In the genomic region with DNA sequence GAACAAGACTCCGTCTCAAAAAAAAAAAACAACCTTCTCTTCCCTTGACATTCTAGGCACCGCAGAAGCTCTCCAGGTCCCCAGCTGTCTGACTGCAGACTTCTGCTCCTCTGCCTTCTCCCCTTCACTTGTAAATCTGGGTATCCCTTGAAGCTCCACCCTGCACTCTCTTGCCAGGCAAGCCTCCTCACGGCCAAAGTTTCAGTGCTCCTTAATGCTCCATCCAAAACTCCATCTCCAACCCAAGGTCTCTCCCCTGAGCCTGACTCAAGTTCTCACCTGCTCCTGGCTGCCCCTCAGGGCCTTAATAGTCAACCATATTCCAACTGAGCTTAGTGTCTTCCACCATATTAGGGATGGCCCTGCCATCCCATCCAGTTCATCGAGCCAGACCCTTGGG, we compare ENCODE assay signal across 22 cellular contexts. TPM values are rescaled to one million over a fixed set of nuclear protein-coding genes. Genes with fewer than 3 reads are reported as not detected.
DNase-seq lines count a peak whose midpoint lies in the region; ATAC-seq, FAIRE-seq and TF ChIP-seq lines count a peak whose summit lies in the region.
"Had no signal": no experiment of that assay in that cellular context is flagged by ENCODE, and none has a peak within 500 bp of the region (broad histone marks: within the 10 kb centered on the region; RNA-seq: fewer than 3 reads in every experiment).

No MANE protein-coding gene starts in this region.

- no peak overlapping the region for H3K4me2 ChIP-seq in H1 (ENCODE audit: insufficient read depth in 1 of 2, low read depth in 2 of 2, low read length in 2 of 2)

- in situ Hi-C loops in HAP-1 (cut with MboI; ENCODE audit: low sequenced_read_pairs) = no loop called here

- H4K91ac ChIP-seq in H1 (replicated peaks; ENCODE audit: insufficient read length, low read length) = no peak overlapping the region

- H2BK120ac ChIP-seq in H1 (replicated peaks; ENCODE audit: low read depth, low read length) = no peak overlapping the region

- no peak overlapping the region for H4K5ac ChIP-seq in H1 (ENCODE audit: insufficient read length, low read depth, low read length)

- H3K9ac ChIP-seq in H1 (replicated peaks in 1 of 4; ENCODE audit: extremely low read depth in 1 of 4, low read depth in 3 of 4, low read length in 3 of 4) = no peak overlapping the region

- POLR2A ChIA-PET in H1 (lab: Charles Lee; ENCODE audit: partially characterized antibody) = interaction anchor here (1.3 kb wide), 1 partner anchor 29 kb away, joined by 3 read pairs; a partner anchor contains a TSS

- H4K8ac ChIP-seq in H1 (ENCODE audit: extremely low read depth, insufficient read depth, low read length) = no peak overlapping the region

- H3K27me3 ChIP-seq in H1 (replicated peaks in 1 of 4; ENCODE audit: control insufficient read depth in 3 of 4, extremely low read depth in 1 of 4, insufficient read depth in 3 of 4, low read length in 3 of 4) (no peaks in the 10 kb centered on the region; a peak in 2 of 7 replicates), HAP-1 (ENCODE audit: low read depth) (no peaks in the 10 kb centered on the region)
- H3K27me3 ChIP-seq: gastrocnemius medialis, Peyer's patch had no signal

- 0 out of 2 replicates have a peak overlapping the region, but pooled peaks have one; percentile 65 for H2AK5ac ChIP-seq in H1 (ENCODE audit: low read depth, low read length)

- TF ChIP-seq RAD21 in H1 (IDR thresholded peaks at IDR 0.05 in 1 of 2, conservative IDR thresholded peaks at IDR 0.05 in 1 of 2; ENCODE audit: low read depth in 2 of 2, low read length in 2 of 2) = no peak

- peak overlapping the region; percentile 81; the same call in 1 of the 2 replicates for H2BK15ac ChIP-seq in H1 (ENCODE audit: low read length)

- H2BK20ac ChIP-seq in H1 (ENCODE audit: low read length) = no peak overlapping the region

- no peak overlapping the region for H3K56ac ChIP-seq in H1 (replicated peaks; ENCODE audit: insufficient read length, low read depth, low read length)

- H3K18ac ChIP-seq in H1 (ENCODE audit: extremely low read depth, low read length) = no peak overlapping the region

- H4K20me1 ChIP-seq in H1 (replicated peaks in 1 of 2; ENCODE audit: control insufficient read depth in 1 of 2, insufficient read depth in 2 of 2, low read length in 2 of 2) = no peaks in the 10 kb centered on the region

- TF ChIP-seq POLR2A in Raji (IDR thresholded peaks at IDR 0.05; ENCODE audit: insufficient read depth, low read depth, low read length) (peak; percentile 43), H1 (IDR thresholded peaks at IDR 0.05; ENCODE audit: control extremely low read depth in 1 of 2, low read depth in 2 of 2, low read length in 2 of 2) (no peak)

- no peak for FAIRE-seq in H1 (lab: Jason Lieb, UNC)
- FAIRE-seq: GM12892 had no signal

- no peak overlapping the region for H3K27ac ChIP-seq in H1 (ENCODE audit: low read depth, low read length)
- H3K27ac ChIP-seq: gastrocnemius medialis, WERI-Rb-1 had no signal

- H3K4me3 Mint-ChIP-seq in activated T-cell treated with anti-CD3 and anti-CD28 coated beads, Interleukin-2, amount 50 U/mL, for 72 hours = peak overlapping the region; percentile 99
- peak overlapping the region; percentile 92 for H3K4me3 Mint-ChIP-seq in stimulated activated effector memory CD8-positive, alpha-beta T cell treated with anti-CD3 and anti-CD28 coated beads, Interleukin-12 subunit alpha, Interleukin-12 subunit beta, amount 100 ng/mL, for 72 hours

- no peak overlapping the region for H3K14ac ChIP-seq in H1 (ENCODE audit: insufficient read length)

- 87% methylated on average over 4 of the region's 4 CpGs; no CpG with 5 or more reads in 1 of the 2 experiments for WGBS in H1 (ENCODE audit: extremely low coverage in 1 of 2, insufficient coverage in 1 of 2, insufficient read length in 1 of 2, insufficient replicate concordance in 2 of 2, low coverage in 1 of 2, low lambda C conversion rate in 2 of 2, missing lambda C conversion rate in 1 of 2), 2 experiments

- H3K27ac Mint-ChIP-seq in activated T-cell treated with anti-CD3 and anti-CD28 coated beads, Interleukin-2, amount 50 U/mL, for 72 hours = peak overlapping the region; percentile 80
- peak overlapping the region; percentile 96 for H3K27ac Mint-ChIP-seq in stimulated activated effector memory CD8-positive, alpha-beta T cell treated with anti-CD3 and anti-CD28 coated beads, Interleukin-12 subunit alpha, Interleukin-12 subunit beta, amount 100 ng/mL, for 72 hours
- H3K27ac Mint-ChIP-seq: naive B cell had no signal

- H3K4me1 ChIP-seq in H1 (replicated peaks in 1 of 4; ENCODE audit: control insufficient read depth in 3 of 4, insufficient read depth in 4 of 4, low read length in 3 of 4) = peaks cover 0 to 17% (median 10%) of the 10 kb centered on the region in 4 experiments; a peak in 6 of 7 replicates
- peaks cover 4% of the 10 kb centered on the region; the same call in 1 of the 2 replicates for H3K4me1 ChIP-seq in HAP-1

- peaks cover 11 to 18% of the 10 kb centered on the region in 2 donors for H3K36me3 Mint-ChIP-seq in activated T-cell treated with anti-CD3 and anti-CD28 coated beads, Interleukin-2, amount 50 U/mL, for 72 hours (ENCODE audit: insufficient read depth in 2 of 2)
- peaks cover 90% of the 10 kb centered on the region for H3K36me3 Mint-ChIP-seq in stimulated activated effector memory CD8-positive, alpha-beta T cell treated with anti-CD3 and anti-CD28 coated beads, Interleukin-12 subunit alpha, Interleukin-12 subunit beta, amount 100 ng/mL, for 72 hours
- H3K36me3 Mint-ChIP-seq: naive B cell had no signal

- no peak overlapping the region for H3K4me3 ChIP-seq in H1 (ENCODE audit: extremely low read depth in 1 of 4, insufficient read depth in 2 of 4, low read depth in 3 of 4, low read length in 4 of 4)
- no peak overlapping the region for H3K4me3 ChIP-seq in HAP-1
- H3K4me3 ChIP-seq: gastrocnemius medialis had no signal

- H3K27me3 Mint-ChIP-seq in activated T-cell treated with anti-CD3 and anti-CD28 coated beads, Interleukin-2, amount 50 U/mL, for 72 hours (ENCODE audit: low read depth) = no peaks in the 10 kb centered on the region
- H3K27me3 Mint-ChIP-seq: naive B cell had no signal

- peaks cover 22% of the 10 kb centered on the region for H3K23me2 ChIP-seq in H1 (ENCODE audit: low read depth, low read length)

- H3K79me1 ChIP-seq in H1 (ENCODE audit: low read depth, low read length) = no peaks in the 10 kb centered on the region

- CTCF ChIA-PET in H1 (lab: Charles Lee; ENCODE audit: partially characterized antibody) = interaction anchor here (0.6 to 1.3 kb wide), 7 partner anchors 17 to 212 kb away, joined by 3 to 5 read pairs (median 4); a partner anchor contains a TSS

- no peak overlapping the region for H2AFZ ChIP-seq in H1 (ENCODE audit: low read length)

- H3K36me3 ChIP-seq in H1 (ENCODE audit: control insufficient read depth in 2 of 4, insufficient read depth in 4 of 4, low read length in 3 of 4) (no peaks in the 10 kb centered on the region), HAP-1 (replicated peaks) (no peaks in the 10 kb centered on the region)
- H3K36me3 ChIP-seq: gastrocnemius medialis, Peyer's patch, WERI-Rb-1 had no signal

- 0 out of 2 replicates have a peak overlapping the region, but pooled peaks have one; percentile 60 for H2BK12ac ChIP-seq in H1 (ENCODE audit: low read depth, low read length)

- H2BK5ac ChIP-seq in H1 (ENCODE audit: low read depth, low read length) = no peak overlapping the region

- no peaks in the 10 kb centered on the region for H3K79me2 ChIP-seq in H1 (ENCODE audit: control insufficient read depth in 1 of 2, insufficient read depth in 2 of 2, low read length in 2 of 2)

- H3K9me3 ChIP-seq in H1 (ENCODE audit: insufficient read depth in 2 of 2, low read depth in 1 of 2, low read length in 1 of 2) (no peaks in the 10 kb centered on the region), HAP-1 (no peaks in the 10 kb centered on the region)
- H3K9me3 ChIP-seq: gastrocnemius medialis, Peyer's patch had no signal

- no peak for TF ChIP-seq CTCF in H1 (IDR thresholded peaks at IDR 0.05; ENCODE audit: control extremely low read depth in 1 of 3, insufficient read depth in 1 of 3, low read depth in 1 of 3, low read length in 3 of 3)

- ATAC-seq in activated T-cell treated with anti-CD3 and anti-CD28 coated beads, Interleukin-2, amount 50 U/mL, for 72 hours (replicated peaks in 1 of 2) = no peak
- no peak for ATAC-seq in stimulated activated effector memory CD8-positive, alpha-beta T cell treated with anti-CD3 and anti-CD28 coated beads, Interleukin-12 subunit alpha, Interleukin-12 subunit beta, amount 100 ng/mL, for 72 hours
- no peak for ATAC-seq in HG02763 (IDR thresholded peaks at IDR 0.05; ENCODE audit: unreplicated experiment)
- ATAC-seq: gastrocnemius medialis, SK-N-SH treated with all-trans-retinoic acid at 6 μM for 48 hours had no signal

- H3K9me3 Mint-ChIP-seq in activated T-cell treated with anti-CD3 and anti-CD28 coated beads, Interleukin-2, amount 50 U/mL, for 72 hours = no peaks in the 10 kb centered on the region
- H3K9me3 Mint-ChIP-seq in stimulated activated effector memory CD8-positive, alpha-beta T cell treated with anti-CD3 and anti-CD28 coated beads, Interleukin-12 subunit alpha, Interleukin-12 subunit beta, amount 100 ng/mL, for 72 hours = no peaks in the 10 kb centered on the region
- H3K9me3 Mint-ChIP-seq: naive B cell had no signal

- no peak for TF ChIP-seq EP300 in H1 (IDR thresholded peaks at IDR 0.05; ENCODE audit: borderline replicate concordance in 1 of 2, low read depth in 2 of 2, low read length in 2 of 2)

- H3K4me1 Mint-ChIP-seq in activated T-cell treated with anti-CD3 and anti-CD28 coated beads, Interleukin-2, amount 50 U/mL, for 72 hours (ENCODE audit: low read depth) = peaks cover 80% of the 10 kb centered on the region
- peaks cover 68% of the 10 kb centered on the region for H3K4me1 Mint-ChIP-seq in stimulated activated effector memory CD8-positive, alpha-beta T cell treated with anti-CD3 and anti-CD28 coated beads, Interleukin-12 subunit alpha, Interleukin-12 subunit beta, amount 100 ng/mL, for 72 hours

- no peak overlapping the region for H3K23ac ChIP-seq in H1 (ENCODE audit: insufficient read length)

- no peak overlapping the region for H3K4ac ChIP-seq in H1 (replicated peaks; ENCODE audit: insufficient read length, low read depth, low read length)

- no peak for DNase-seq in activated T-cell treated with anti-CD3 and anti-CD28 coated beads, Interleukin-2, amount 50 U/mL, for 72 hours
- DNase-seq in activated T-cell treated with anti-CD3 and anti-CD28 coated beads, Interleukin-2, amount 50 U/mL, for 1 hour = no peak
- DNase-seq in H1 (ENCODE audit: low read depth in 1 of 2, low spot score in 2 of 2) = no peak
- DNase-seq in stimulated activated effector memory CD8-positive, alpha-beta T cell treated with anti-CD3 and anti-CD28 coated beads, Interleukin-12 subunit alpha, Interleukin-12 subunit beta, amount 100 ng/mL, for 72 hours (ENCODE audit: low spot score in 2 of 2) = no peak
- DNase-seq in stimulated activated CD4-positive, alpha-beta T cell treated with anti-CD3 and anti-CD28 coated beads, Interleukin-2, amount 100 ng/mL, for 24 hours = no peak
- DNase-seq in HAP-1 (ENCODE audit: low spot score in 2 of 2) = no peak
- DNase-seq: anterior cingulate cortex, Calu3, gastrocnemius medialis, GDM1, KBM-7, naive B cell, NCI-H1105 treated with DMSO at 0.1 percent for 48 hours, NCI-H2171, NCI-H82, Peyer's patch, WERI-Rb-1 had no signal

RNA-seq across cellular contexts. Expression of a gene that starts 1.4 kb away (rescaled TPM):
- total RNA-seq in activated T-cell treated with anti-CD3 and anti-CD28 coated beads, Interleukin-2, amount 50 U/mL, for 72 hours = 10 to 100 TPM; 14.0 to 14.9 TPM
- 0.56 and 1.0 TPM in 2 replicates for total RNA-seq in H1 (2021; fragmentation: NEBNext Ultra II Directional; extraction: Animal tissue kit (Norgen Biotek cat#: 25700))
- 0.21 TPM in 1 of 2 replicates, not detected in the other for polyA plus RNA-seq in H1 (2011; rRNA removed)
- 0.26 TPM for polyA plus RNA-seq in H1 (2011; cell fraction: cytosol; rRNA removed)
- polyA plus RNA-seq in H1 (2011; cell fraction: nucleus; rRNA removed) = 1.2 TPM
- polyA plus RNA-seq in H1 (2012, experiment 1 of 2) = 1.4 to 2.7 TPM (median 1.7 TPM) in 4 replicates
- polyA plus RNA-seq in H1 (2012, experiment 2 of 2) = not detected
- 6.6 TPM for polyA plus RNA-seq in H1 (2013, experiment 1 of 2)
- 4.6 TPM for polyA plus RNA-seq in H1 (2013, experiment 2 of 2)
- polyA minus RNA-seq in H1 (2011; rRNA and poly(A)+ RNA removed) = not detected in 2 replicates
- not detected for polyA minus RNA-seq in H1 (2011; cell fraction: cytosol; rRNA and poly(A)+ RNA removed)
- polyA minus RNA-seq in H1 (2011; cell fraction: nucleus; rRNA and poly(A)+ RNA removed) = not detected
- total RNA-seq: gastrocnemius medialis, Peyer's patch had no signal

RNA-seq across cellular contexts. Expression of a gene that starts 2.2 kb away (rescaled TPM):
- 100 to 1,000 TPM; 190 to 261 TPM for total RNA-seq in activated T-cell treated with anti-CD3 and anti-CD28 coated beads, Interleukin-2, amount 50 U/mL, for 72 hours
- total RNA-seq in H1 (2021; fragmentation: NEBNext Ultra II Directional; extraction: Animal tissue kit (Norgen Biotek cat#: 25700)) = not detected in 2 replicates
- polyA plus RNA-seq in H1 (2011; rRNA removed) = not detected in 2 replicates
- not detected for polyA plus RNA-seq in H1 (2011; cell fraction: cytosol; rRNA removed)
- polyA plus RNA-seq in H1 (2011; cell fraction: nucleus; rRNA removed) = not detected
- not detected in 4 replicates for polyA plus RNA-seq in H1 (2012, experiment 1 of 2)
- polyA plus RNA-seq in H1 (2012, experiment 2 of 2) = not detected
- polyA plus RNA-seq in H1 (2013, experiment 1 of 2) = not detected
- not detected for polyA plus RNA-seq in H1 (2013, experiment 2 of 2)
- polyA minus RNA-seq in H1 (2011; rRNA and poly(A)+ RNA removed) = not detected in 2 replicates
- polyA minus RNA-seq in H1 (2011; cell fraction: cytosol; rRNA and poly(A)+ RNA removed) = not detected
- not detected for polyA minus RNA-seq in H1 (2011; cell fraction: nucleus; rRNA and poly(A)+ RNA removed)
- total RNA-seq: Calu3 had no signal

RNA-seq across cellular contexts. Expression of a gene that starts 4.0 kb away (rescaled TPM):
- total RNA-seq in activated T-cell treated with anti-CD3 and anti-CD28 coated beads, Interleukin-2, amount 50 U/mL, for 72 hours = 100 to 1,000 TPM; 156 to 160 TPM
- total RNA-seq in H1 (2021; fragmentation: NEBNext Ultra II Directional; extraction: Animal tissue kit (Norgen Biotek cat#: 25700)) = 40.0 and 42.1 TPM in 2 replicates
- polyA plus RNA-seq in H1 (2011; rRNA removed) = 66.5 and 94.6 TPM in 2 replicates
- polyA plus RNA-seq in H1 (2011; cell fraction: cytosol; rRNA removed) = 113 TPM
- polyA plus RNA-seq in H1 (2011; cell fraction: nucleus; rRNA removed) = 49.0 TPM
- polyA plus RNA-seq in H1 (2012, experiment 1 of 2) = 63.7 to 87.7 TPM (median 74.1 TPM) in 4 replicates
- 53.0 TPM for polyA plus RNA-seq in H1 (2012, experiment 2 of 2)
- 27.6 TPM for polyA plus RNA-seq in H1 (2013, experiment 1 of 2)
- polyA plus RNA-seq in H1 (2013, experiment 2 of 2) = 27.6 TPM
- polyA minus RNA-seq in H1 (2011; rRNA and poly(A)+ RNA removed) = 14.8 and 19.6 TPM in 2 replicates
- 23.3 TPM for polyA minus RNA-seq in H1 (2011; cell fraction: cytosol; rRNA and poly(A)+ RNA removed)
- 11.1 TPM for polyA minus RNA-seq in H1 (2011; cell fraction: nucleus; rRNA and poly(A)+ RNA removed)

RNA-seq across cellular contexts. Expression of a gene that starts 17.5 kb away (rescaled TPM):
- 1 to 10 TPM; 1.0 to 2.0 TPM for total RNA-seq in activated T-cell treated with anti-CD3 and anti-CD28 coated beads, Interleukin-2, amount 50 U/mL, for 72 hours
- total RNA-seq in H1 (2021; fragmentation: NEBNext Ultra II Directional; extraction: Animal tissue kit (Norgen Biotek cat#: 25700)) = not detected in 2 replicates
- polyA plus RNA-seq in H1 (2011; rRNA removed) = 0.13 TPM in 1 of 2 replicates, not detected in the other
- polyA plus RNA-seq in H1 (2011; cell fraction: cytosol; rRNA removed) = 0.17 TPM
- not detected for polyA plus RNA-seq in H1 (2011; cell fraction: nucleus; rRNA removed)
- polyA plus RNA-seq in H1 (2012, experiment 1 of 2) = 0.28 TPM in 1 of 4 replicates, not detected in the others
- not detected for polyA plus RNA-seq in H1 (2012, experiment 2 of 2)
- polyA plus RNA-seq in H1 (2013, experiment 1 of 2) = not detected
- polyA plus RNA-seq in H1 (2013, experiment 2 of 2) = not detected
- polyA minus RNA-seq in H1 (2011; rRNA and poly(A)+ RNA removed) = not detected in 2 replicates
- polyA minus RNA-seq in H1 (2011; cell fraction: cytosol; rRNA and poly(A)+ RNA removed) = not detected
- polyA minus RNA-seq in H1 (2011; cell fraction: nucleus; rRNA and poly(A)+ RNA removed) = not detected
- total RNA-seq: Calu3, gastrocnemius medialis, lower leg skin, Peyer's patch had no signal

RNA-seq across cellular contexts. Expression of a gene that starts 20.2 kb away (rescaled TPM):
- under 1 TPM; 0.23 to 0.26 TPM for total RNA-seq in activated T-cell treated with anti-CD3 and anti-CD28 coated beads, Interleukin-2, amount 50 U/mL, for 72 hours
- 1.7 and 2.4 TPM in 2 replicates for total RNA-seq in H1 (2021; fragmentation: NEBNext Ultra II Directional; extraction: Animal tissue kit (Norgen Biotek cat#: 25700))
- 2.1 and 2.3 TPM in 2 replicates for polyA plus RNA-seq in H1 (2011; rRNA removed)
- polyA plus RNA-seq in H1 (2011; cell fraction: cytosol; rRNA removed) = 2.2 TPM
- 1.4 TPM for polyA plus RNA-seq in H1 (2011; cell fraction: nucleus; rRNA removed)
- polyA plus RNA-seq in H1 (2012, experiment 1 of 2) = 3.3 to 4.6 TPM (median 3.9 TPM) in 4 replicates
- polyA plus RNA-seq in H1 (2012, experiment 2 of 2) = 4.1 TPM
- polyA plus RNA-seq in H1 (2013, experiment 1 of 2) = 4.3 TPM
- 4.6 TPM for polyA plus RNA-seq in H1 (2013, experiment 2 of 2)
- 0.50 and 0.73 TPM in 2 replicates for polyA minus RNA-seq in H1 (2011; rRNA and poly(A)+ RNA removed)
- 2.9 TPM for polyA minus RNA-seq in H1 (2011; cell fraction: cytosol; rRNA and poly(A)+ RNA removed)
- polyA minus RNA-seq in H1 (2011; cell fraction: nucleus; rRNA and poly(A)+ RNA removed) = 1.7 TPM
- total RNA-seq: Calu3, gastrocnemius medialis, lower leg skin, Peyer's patch had no signal

Comparison
In these comparisons a context has a peak if more than half of its experiments do, and no peak if none do; other contexts are left out.
1. RNA of a gene that starts 2.2 kb away (total RNA-seq): 190 to 261 TPM in activated T-cell treated with anti-CD3 and anti-CD28 coated beads, Interleukin-2, amount 50 U/mL, for 72 hours; not detected in H1; every median in the first group is over 100 times any median in the second.